8 cellular contexts compared by ENCODE assay signal in the genomic region with DNA sequence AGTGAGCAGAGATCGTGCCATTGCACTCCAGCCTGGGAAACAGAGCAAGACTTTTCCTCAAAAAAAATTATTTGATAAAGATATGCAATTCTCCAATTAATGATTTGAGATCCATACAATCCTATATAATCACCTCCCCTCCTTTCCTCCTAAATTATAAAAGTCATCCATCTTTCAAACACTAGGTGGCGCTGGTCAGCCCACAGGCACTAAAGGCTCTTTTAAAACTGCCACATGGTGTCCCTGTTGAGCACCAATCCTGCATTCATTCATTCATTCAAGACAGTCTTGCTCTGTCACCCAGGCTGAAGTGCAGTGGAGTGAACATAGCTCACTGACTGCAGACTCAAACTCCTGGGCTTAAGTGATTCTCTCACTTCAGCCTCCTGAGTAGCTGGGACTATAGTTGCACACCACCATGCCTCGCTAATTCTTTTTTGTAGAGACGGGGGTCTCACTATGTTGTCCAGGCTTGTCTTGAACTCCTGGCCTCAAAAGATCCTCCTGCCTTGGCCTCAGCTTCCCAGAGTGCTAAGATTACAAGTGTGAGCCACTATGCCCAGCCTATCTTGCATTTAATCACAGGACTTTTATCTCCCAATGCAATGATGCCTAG. TPM values are rescaled to one million over a fixed set of nuclear protein-coding genes. Genes with fewer than 3 reads are reported as not detected.
DNase-seq lines count a peak whose midpoint lies in the region; ATAC-seq and TF ChIP-seq lines count a peak whose summit lies in the region.

No MANE protein-coding gene starts in this region.

- H3K27ac ChIP-seq in CD8-positive, alpha-beta T cell (ENCODE audit: low read depth, low read length), result no peak overlapping the region
- no peak overlapping the region for H3K27ac ChIP-seq in thyroid gland

- H3K27me3 ChIP-seq in CD8-positive, alpha-beta T cell (ENCODE audit: insufficient read depth, low read length), result no peaks in the 10 kb centered on the region
- no peaks in the 10 kb centered on the region for H3K27me3 ChIP-seq in thyroid gland

- no peaks in the 10 kb centered on the region for H3K36me3 Mint-ChIP-seq in CD8-positive, alpha-beta T cell
- H3K36me3 Mint-ChIP-seq in MCF 10A (ENCODE audit: insufficient read depth, unreplicated experiment), result no peaks in the 10 kb centered on the region

- peaks cover 3% of the 10 kb centered on the region for H3K4me1 Mint-ChIP-seq in CD8-positive, alpha-beta T cell (ENCODE audit: low read depth)
- peaks cover 19% of the 10 kb centered on the region for H3K4me1 Mint-ChIP-seq in MCF 10A (ENCODE audit: insufficient read depth, unreplicated experiment)

- DNase-seq in CD8-positive, alpha-beta T cell, result peak in 4 of 7 experiments; percentile 7 to 48 (median 34)
- DNase-seq in HS-27A (ENCODE audit: low read depth), result peak; percentile 39
- DNase-seq in SHP77 (lab: John Stamatoyannopoulos, UW), result peak; percentile 46 to 61
- DNase-seq in MCF 10A (ENCODE audit: unreplicated experiment), result peak; percentile 67
- DNase-seq in left lobe of liver (ENCODE audit: low spot score), result no peak
- DNase-seq in thyroid gland, result peak in 1 of 2 donors; percentile 15

- no peaks in the 10 kb centered on the region for H3K36me3 ChIP-seq in CD8-positive, alpha-beta T cell (ENCODE audit: insufficient read depth, low read length)
- H3K36me3 ChIP-seq in thyroid gland, result no peaks in the 10 kb centered on the region

- TF ChIP-seq CTCF in CD8-positive, alpha-beta T cell (IDR thresholded peaks at IDR 0.05), result peak; percentile 89
- TF ChIP-seq CTCF in MCF 10A (IDR thresholded peaks at IDR 0.05; ENCODE audit: unreplicated experiment) (peak; percentile 76), thyroid gland (IDR thresholded peaks at IDR 0.05) (peak; percentile 39 to 82 (median 64))

- peak; percentile 96 for ATAC-seq in CD8-positive, alpha-beta T cell
- ATAC-seq in GM18517 (IDR thresholded peaks at IDR 0.05; ENCODE audit: unreplicated experiment) (peak; percentile 74), left lobe of liver (peak; percentile 86), HG03045 (IDR thresholded peaks at IDR 0.05; ENCODE audit: unreplicated experiment) (no peak)

- no peak overlapping the region for H3K27ac Mint-ChIP-seq in CD8-positive, alpha-beta T cell
- H3K27ac Mint-ChIP-seq in MCF 10A (ENCODE audit: low read depth, unreplicated experiment), result no peak overlapping the region

- peaks cover 14% of the 10 kb centered on the region for H3K27me3 Mint-ChIP-seq in CD8-positive, alpha-beta T cell (ENCODE audit: low read depth)
- no peaks in the 10 kb centered on the region for H3K27me3 Mint-ChIP-seq in MCF 10A (ENCODE audit: insufficient read depth, unreplicated experiment)

- intact Hi-C loops in CD8-positive, alpha-beta T cell (cut with DNase I, micrococcal nuclease), result loop anchor here (1.0 kb wide), 2 partner anchors 712 to 829 kb away; no protein-coding TSS in a partner anchor
- intact Hi-C loops in MCF 10A (cut with micrococcal nuclease), result loop anchor here (1.0 to 2.0 kb wide), 2 partner anchors 14 to 712 kb away; no protein-coding TSS in a partner anchor
- intact Hi-C loops in thyroid gland (cut with DNase I), result no loop called here

- H3K4me1 ChIP-seq in CD8-positive, alpha-beta T cell (ENCODE audit: insufficient read depth, low read length), result no peaks in the 10 kb centered on the region
- no peaks in the 10 kb centered on the region for H3K4me1 ChIP-seq in thyroid gland

- no peak overlapping the region for H3K4me3 ChIP-seq in CD8-positive, alpha-beta T cell (ENCODE audit: low read depth, low read length)
- no peak overlapping the region for H3K4me3 ChIP-seq in thyroid gland (replicated peaks in 1 of 3)

- no TSS peak for BruUV-seq in MCF 10A (replicated peaks; lab: Mats Ljungman, UMichigan)

- H3K9me3 Mint-ChIP-seq in CD8-positive, alpha-beta T cell, result no peaks in the 10 kb centered on the region
- H3K9me3 Mint-ChIP-seq in MCF 10A (ENCODE audit: unreplicated experiment), result no peaks in the 10 kb centered on the region

- 44 to 65% methylated on average over 4 of the region's 4 CpGs for whole genome bisulfite sequencing in thyroid gland, 2 donors

- H3K4me3 Mint-ChIP-seq in CD8-positive, alpha-beta T cell, result no peak overlapping the region
- no peak overlapping the region for H3K4me3 Mint-ChIP-seq in MCF 10A (ENCODE audit: unreplicated experiment)

- POLR2A ChIA-PET in CD8-positive, alpha-beta T cell (lab: Charles Lee), result interaction anchor here (0.7 kb wide), 1 partner anchor 1502 kb away, joined by 3 read pairs; no protein-coding TSS in a partner anchor
- POLR2A ChIA-PET in MCF 10A (lab: Yijun Ruan, JAX), result interaction anchor here (0.8 kb wide), 1 partner anchor 12 kb away, joined by 4 read pairs; no protein-coding TSS in a partner anchor

- H3K9me3 ChIP-seq in CD8-positive, alpha-beta T cell (ENCODE audit: low read length), result no peaks in the 10 kb centered on the region
- no peaks in the 10 kb centered on the region for H3K9me3 ChIP-seq in thyroid gland

- CTCF ChIA-PET in CD8-positive, alpha-beta T cell (lab: Charles Lee), result interaction anchor here (0.6 to 4.3 kb wide), 13 partner anchors 10 to 829 kb away, joined by 3 to 41 read pairs (median 4); no protein-coding TSS in a partner anchor
- CTCF ChIA-PET in MCF 10A (lab: Yijun Ruan, JAX), result interaction anchor here (0.6 to 9.0 kb wide), 29 partner anchors 8 to 882 kb away, joined by 3 to 98 read pairs (median 3); no protein-coding TSS in a partner anchor

- TF ChIP-seq POLR2A in thyroid gland (IDR thresholded peaks at IDR 0.05), result no peak

RNA-seq across cellular contexts. Expression of a gene that starts 58.7 kb away (rescaled TPM):
- total RNA-seq in CD8-positive, alpha-beta T cell, result not detected
- 0.10 TPM in 1 of 2 replicates, not detected in the other for total RNA-seq in MCF 10A (2022)
- 0.75 TPM for total RNA-seq in left lobe of liver
- total RNA-seq in thyroid gland, result under 1 TPM; 0.56 to 0.94 (median 0.65) TPM
